Comparison of ENCODE assay signal across 8 cellular contexts in the genomic region with DNA sequence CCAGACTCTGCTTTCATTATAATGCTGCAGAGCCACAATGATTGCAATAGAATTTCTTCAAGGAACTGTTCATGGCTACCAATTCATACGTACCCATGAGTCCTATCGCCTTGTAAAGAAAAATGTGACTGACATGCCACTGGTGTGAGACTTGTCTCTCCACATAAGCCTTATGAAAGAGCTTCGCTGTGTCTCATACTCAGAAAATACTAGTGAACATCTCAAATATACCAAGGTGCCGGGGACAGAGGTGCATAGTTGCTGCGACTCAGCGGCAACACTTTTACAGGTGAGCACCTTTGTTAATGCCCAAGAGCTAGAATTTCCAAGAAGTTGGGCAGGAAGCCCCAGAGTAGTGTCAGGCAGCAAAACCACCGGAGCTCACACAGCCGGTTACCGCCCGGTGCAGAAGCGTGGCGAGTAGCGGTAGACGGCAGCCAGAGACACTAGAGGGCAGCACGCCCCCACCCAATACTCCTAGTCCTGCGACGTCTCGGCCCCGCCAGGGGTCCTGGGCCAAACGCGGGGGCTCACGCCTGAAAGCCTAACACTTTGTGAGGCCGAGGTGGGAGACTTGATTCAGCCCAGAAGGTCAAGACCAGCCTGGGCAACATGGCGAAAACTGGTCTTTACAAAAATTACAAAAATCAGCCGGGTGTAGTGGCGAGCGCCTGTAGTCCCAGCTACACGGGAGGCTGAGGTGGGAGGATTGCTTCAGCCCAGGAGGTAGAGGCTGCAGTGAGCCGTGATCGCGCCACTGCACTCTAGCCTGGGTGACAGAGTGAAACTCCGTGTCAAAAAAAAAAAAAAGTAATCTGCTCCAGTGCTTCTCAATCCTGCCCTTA. TPM values are rescaled to one million over a fixed set of nuclear protein-coding genes. Genes with fewer than 3 reads are reported as not detected.
DNase-seq lines count a peak whose midpoint lies in the region; ATAC-seq, FAIRE-seq and TF ChIP-seq lines count a peak whose summit lies in the region.
"Not testable (repeated sequence)": the region's sequence is repeated elsewhere in the genome, so short reads cannot be mapped to it uniquely, and the experiment has no call there.

No MANE protein-coding gene starts in this region.

- FAIRE-seq in A549 (lab: Jason Lieb, UNC); GM12892 (lab: Jason Lieb, UNC): not testable (repeated sequence)

- peak; percentile 45 for DNase-seq in A549 (ENCODE audit: low read depth in 1 of 2, low spot score in 1 of 2)
- peak; percentile 22 for DNase-seq in GM12892 (ENCODE audit: insufficient read length)
- peak; percentile 20 for DNase-seq in NCI-H1092 (lab: John Stamatoyannopoulos, UW)
- peak; percentile 25 for DNase-seq in SKM-1 (lab: John Stamatoyannopoulos, UW; ENCODE audit: unreplicated experiment)
- peak; percentile 4 to 14 for DNase-seq in activated T-helper 1 cell treated with anti-CD3 and anti-CD28 coated beads, Interleukin-2, amount 50 U/mL, for 16 hours (ENCODE audit: low read depth in 1 of 2, low spot score in 1 of 2)
- not testable (repeated sequence) for DNase-seq in epithelial cell of proximal tubule (ENCODE audit: low read depth)
- DNase-seq in left kidney (ENCODE audit: low read depth, low spot score), result peak; percentile 72
- DNase-seq in spleen, result peak; percentile 79

- H3K27ac ChIP-seq in A549, spleen: not testable (repeated sequence)

- intact Hi-C loops in spleen (cut with DNase I; ENCODE audit: low total_unique reads), result not testable (repeated sequence)

- H3K36me3 ChIP-seq in spleen, result not testable (repeated sequence)

- not testable (repeated sequence) for H3K9me3 ChIP-seq in A549, spleen

- H3K27me3 ChIP-seq in spleen (replicated peaks in 1 of 7), result peaks cover 0 to 34% (median 5%) of the 10 kb centered on the region in 7 donors

- TF ChIP-seq CTCF in A549 (IDR thresholded peaks at IDR 0.05) (peak; percentile 75), epithelial cell of proximal tubule (conservative IDR thresholded peaks at IDR 0.05; ENCODE audit: low read depth, low read length) (peak; percentile 74), spleen (IDR thresholded peaks at IDR 0.05 in 8 of 11, conservative IDR thresholded peaks at IDR 0.05 in 3 of 11) (peak in 10 of 11 experiments; percentile 15 to 70 (median 51))

- TF ChIP-seq POLR2A in A549 (IDR thresholded peaks at IDR 0.05; ENCODE audit: low read length); GM12892 (IDR thresholded peaks at IDR 0.05; ENCODE audit: low read depth, low read length); spleen (IDR thresholded peaks at IDR 0.05): not testable (repeated sequence)

- 16% methylated on average over 32 of the region's 32 CpGs for whole genome bisulfite sequencing in A549 (ENCODE audit: missing lambda C conversion rate)
- WGBS in spleen, 5 donors, result 30 to 43% (median 32%) methylated on average over 24 to 32 of the region's 32 CpGs

- peak; percentile 98 to 100 for ATAC-seq in A549

- TF ChIP-seq RAD21 in A549 (conservative IDR thresholded peaks at IDR 0.05 in 1 of 2, IDR thresholded peaks at IDR 0.05 in 1 of 2), result peak; percentile 83 to 84

- POLR2A ChIA-PET in A549 (lab: Yijun Ruan, JAX), result not testable (repeated sequence)

- peak overlapping the region; percentile 28; the same call in 2 of the 3 replicates for H3K4me2 ChIP-seq in A549

- CTCF ChIA-PET in A549 (lab: Yijun Ruan, JAX), result interaction anchor here (0.6 to 2.3 kb wide), 61 partner anchors 9 to 796 kb away, joined by 3 to 29 read pairs (median 4); partner anchors contain the start of genes DNAJB5, GALT and PHF24

- not testable (repeated sequence) for H3K4me1 ChIP-seq in A549, spleen

- TF ChIP-seq EP300 in A549 (IDR thresholded peaks at IDR 0.05), result not testable (repeated sequence)

- H3K4me3 ChIP-seq in A549; epithelial cell of proximal tubule (ENCODE audit: low read depth, low read length); spleen: not testable (repeated sequence)

TF ChIP-seq in A549, 52 proteins besides CTCF, POLR2A, EP300 and RAD21:
- TF ChIP-seq SMC3 (IDR thresholded peaks at IDR 0.05), result peak; percentile 65

RNA-seq across cellular contexts. Expression of gene CCL21, which starts 50.5 kb away (rescaled TPM):
- polyA plus RNA-seq in A549 (2011; rRNA removed) (not detected in 2 replicates), A549 (2017; fragmentation: RNase III; extraction: RNeasy Plus Mini Kit Qiagen cat#74134 plus additional on column Dnase treatment) (not detected in 3 replicates), spleen (100 to 1,000 TPM; 221 to 367 (median 312) TPM)
- polyA plus RNA-seq in A549 (2012; cell fraction: cytosol; rRNA removed), result not detected in 2 replicates
- not detected in 2 replicates for polyA plus RNA-seq in A549 (2012; cell fraction: nucleus; rRNA removed)
- polyA minus RNA-seq in A549 (2011; rRNA and poly(A)+ RNA removed), result not detected in 2 replicates
- not detected for polyA plus RNA-seq in GM12892 (2012; ENCODE audit: missing spikeins)
- total RNA-seq in epithelial cell of proximal tubule (not detected in 2 replicates), spleen (100 to 1,000 TPM in 3 of 7 donors, 10 to 100 TPM in 4; 45.1 to 279 (median 81.8) TPM)

Comparison
In these comparisons a context has a peak if more than half of its experiments do, and no peak if none do; other contexts are left out.
1. RNA of gene CCL21, which starts 50.5 kb away (total RNA-seq): 45.1 to 279 TPM in spleen; not detected in epithelial cell of proximal tubule; every median in the first group is over 10 times any median in the second.
2. Peak in every context shown above with its lines, with median percentiles within 50 percentile points of each other: CTCF ChIP-seq.